19 cellular contexts compared by ENCODE assay signal in the genomic region with DNA sequence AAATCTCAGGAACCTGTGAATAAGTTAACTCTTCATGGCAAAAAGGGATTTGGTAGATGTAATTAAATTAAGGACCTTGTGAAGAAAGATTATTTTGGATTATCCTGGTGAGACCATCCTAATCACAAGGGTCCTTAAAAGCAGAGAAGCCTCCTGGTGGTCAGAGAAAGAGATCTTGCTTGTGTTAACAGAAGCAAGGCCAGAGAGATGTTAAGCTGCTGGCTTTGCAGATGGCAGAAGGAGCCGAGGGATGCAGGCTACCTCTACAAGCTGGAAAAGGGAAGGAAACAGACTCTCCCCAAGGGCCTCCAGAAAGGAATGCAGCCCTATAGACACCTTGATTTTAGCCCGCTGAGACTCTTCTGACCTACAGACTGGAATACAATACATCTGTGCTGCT.
"Had no signal": no experiment of that assay in that cellular context is flagged by ENCODE, and none has a peak within 500 bp of the region (broad histone marks: within the 10 kb centered on the region; RNA-seq: fewer than 3 reads in every experiment).

No MANE protein-coding gene starts in this region.

- H3K4me3 Mint-ChIP-seq: activated CD4-positive, alpha-beta T cell treated with anti-CD3 and anti-CD28 coated beads for 36 hours; activated naive CD8-positive, alpha-beta T cell; activated T-helper 1 cell treated with anti-CD3 and anti-CD28 coated beads, Interleukin-12 subunit alpha, Interleukin-12 subunit beta, Interleukin-2, Interleukin-4 antibody, amounts not matched to agents 30 ng/mL and 10 ng/mL and 1 ng/mL, durations not matched to agents 14 hours and 24 hours and 36 hours; naive thymus-derived CD4-positive, alpha-beta T cell; stimulated activated memory B cell treated with anti-CD40 and anti-IgM and Interleukin-4, amounts not matched to agents 10 μg/mL and 1 μg/mL and 100 μg/mL, for 72 hours had no signal

- H3K27ac ChIP-seq: dorsolateral prefrontal cortex, heart left ventricle, neutrophil, pancreas had no signal

- H3K27me3 Mint-ChIP-seq: activated CD4-positive, alpha-beta T cell treated with anti-CD3 and anti-CD28 coated beads for 36 hours; activated naive CD8-positive, alpha-beta T cell; naive thymus-derived CD4-positive, alpha-beta T cell; stimulated activated memory B cell treated with anti-CD40 and anti-IgM and Interleukin-4, amounts not matched to agents 10 μg/mL and 1 μg/mL and 100 μg/mL, for 72 hours had no signal

- H3K9me3 Mint-ChIP-seq: activated T-helper 1 cell treated with anti-CD3 and anti-CD28 coated beads, Interleukin-12 subunit alpha, Interleukin-12 subunit beta, Interleukin-2, Interleukin-4 antibody, amounts not matched to agents 30 ng/mL and 10 ng/mL and 1 ng/mL, durations not matched to agents 14 hours and 24 hours and 36 hours; naive thymus-derived CD4-positive, alpha-beta T cell; stimulated activated memory B cell treated with anti-CD40 and anti-IgM and Interleukin-4, amounts not matched to agents 10 μg/mL and 1 μg/mL and 100 μg/mL, for 72 hours had no signal

- H3K27ac Mint-ChIP-seq: activated CD4-positive, alpha-beta T cell treated with anti-CD3 and anti-CD28 coated beads for 36 hours; activated naive CD8-positive, alpha-beta T cell; activated T-helper 1 cell treated with anti-CD3 and anti-CD28 coated beads, Interleukin-12 subunit alpha, Interleukin-12 subunit beta, Interleukin-2, Interleukin-4 antibody, amounts not matched to agents 30 ng/mL and 10 ng/mL and 1 ng/mL, durations not matched to agents 14 hours and 24 hours and 36 hours; naive thymus-derived CD4-positive, alpha-beta T cell had no signal

- H3K9me3 ChIP-seq: heart left ventricle, neutrophil, pancreas had no signal

- DNase-seq: activated CD4-positive, alpha-beta T cell treated with anti-CD3 and anti-CD28 coated beads for 36 hours; activated CD4-positive, alpha-beta T cell treated with anti-CD3 and anti-CD28 coated beads, Interleukin-2, amount 50 U/mL, for 48 hours; activated gamma-delta T cell treated with Interleukin-2 at 50 U/mL for 16 hours; amniotic stem cell; dorsolateral prefrontal cortex; foreskin melanocyte; heart left ventricle; left cardiac atrium; mesenchymal stem cell; naive thymus-derived CD4-positive, alpha-beta T cell; pancreas; stimulated activated CD4-positive, alpha-beta T cell treated with anti-CD3 and anti-CD28 coated beads, Interleukin-4, amount 100 ng/mL, for 24 hours; SW 1271 had no signal

- ATAC-seq: activated CD4-positive, alpha-beta T cell treated with anti-CD3 and anti-CD28 coated beads for 36 hours; heart left ventricle; left cardiac atrium; naive thymus-derived CD4-positive, alpha-beta T cell; sciatic nerve; stimulated activated memory B cell treated with anti-CD40 and anti-IgM and Interleukin-4, amounts not matched to agents 10 μg/mL and 1 μg/mL and 100 μg/mL, for 72 hours had no signal

- H3K27me3 ChIP-seq: dorsolateral prefrontal cortex, heart left ventricle, neutrophil, pancreas had no signal

- H3K4me3 ChIP-seq: dorsolateral prefrontal cortex, heart left ventricle, pancreas, smooth muscle cell had no signal

- H3K36me3 ChIP-seq: neutrophil, pancreas had no signal
